1 cellular context compared by ENCODE assay signal in the genomic region with DNA sequence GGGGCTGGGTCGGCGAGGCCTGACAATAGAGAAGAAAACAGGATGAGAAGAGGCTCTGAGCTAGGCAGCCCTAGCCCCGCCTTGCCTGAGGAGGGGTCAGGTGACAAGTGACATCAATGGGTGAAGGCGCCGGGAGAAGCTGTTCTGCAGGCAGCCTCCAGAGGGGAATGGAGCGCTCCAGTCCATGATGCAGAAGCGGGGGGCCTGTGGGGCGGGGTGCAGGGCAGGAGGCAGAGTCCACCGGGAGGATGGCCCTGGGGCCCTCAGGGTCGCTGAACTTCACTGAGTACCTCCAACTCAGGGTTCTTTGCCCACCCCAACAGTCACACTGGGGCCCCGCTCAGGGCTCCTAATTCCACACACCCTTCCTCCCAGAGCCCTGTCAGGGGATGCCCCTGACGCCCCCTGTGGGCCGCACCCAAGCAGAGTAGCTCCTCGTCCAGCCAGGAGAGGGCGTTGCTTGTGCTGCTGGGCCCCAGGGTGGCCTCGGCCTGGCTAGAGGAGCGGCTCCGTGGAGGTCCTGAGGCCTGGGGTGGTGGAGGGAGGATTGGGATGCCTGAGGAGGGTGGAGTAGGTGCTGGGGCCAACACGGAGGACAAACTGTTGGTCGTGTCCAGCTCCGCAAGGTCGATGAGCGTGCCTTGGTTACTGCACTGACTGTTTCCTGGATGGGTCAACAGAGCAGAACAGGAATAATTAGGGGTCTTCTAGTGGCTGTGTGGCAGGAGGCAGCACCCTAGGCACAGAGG.
TF ChIP-seq lines count a peak whose summit lies in the region.

No MANE protein-coding gene starts in this region.

TF ChIP-seq in endothelial cell of umbilical vein, 7 proteins besides CTCF, POLR2A, EP300 and RAD21:
- TF ChIP-seq GATA2 (IDR thresholded peaks at IDR 0.05; ENCODE audit: insufficient read depth, insufficient read length, low read depth, low read length) (no peak), FOS (IDR thresholded peaks at IDR 0.05; ENCODE audit: borderline replicate concordance, insufficient read depth, low read length) (no peak), EZH2 (IDR thresholded peaks at IDR 0.05; ENCODE audit: borderline replicate concordance, low read depth, low read length, severe bottlenecking) (no peak), POLR2AphosphoS5 (IDR thresholded peaks at IDR 0.05; ENCODE audit: insufficient read depth, low read depth, low read length) (no peak), JUN (IDR thresholded peaks at IDR 0.05; ENCODE audit: borderline replicate concordance, insufficient read depth, insufficient read length, low read depth) (no peak), MYC (IDR thresholded peaks at IDR 0.05; ENCODE audit: low read depth, low read length) (no peak)
- TF ChIP-seq, protein P1, sequence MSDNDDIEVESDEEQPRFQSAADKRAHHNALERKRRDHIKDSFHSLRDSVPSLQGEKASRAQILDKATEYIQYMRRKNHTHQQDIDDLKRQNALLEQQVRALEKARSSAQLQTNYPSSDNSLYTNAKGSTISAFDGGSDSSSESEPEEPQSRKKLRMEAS (IDR thresholded peaks at IDR 0.05; ENCODE audit: insufficient read depth, insufficient read length), result no peak
